7 cellular contexts compared by ENCODE assay signal in genomic region chr5:157511656-157512644, GRCh38. TPM values are rescaled to one million over a fixed set of nuclear protein-coding genes. Genes with fewer than 3 reads are reported as not detected.
DNase-seq lines count a peak whose midpoint lies in the region; ATAC-seq and TF ChIP-seq lines count a peak whose summit lies in the region.

No MANE protein-coding gene starts in this region.

- peak overlapping the region; percentile 64 to 93 for H3K27ac ChIP-seq in esophagus (ENCODE audit: low read depth in 2 of 2, low read length in 1 of 2)
- H3K27ac ChIP-seq in muscle layer of duodenum (ENCODE audit: low read length), result peak overlapping the region; percentile 78
- H3K27ac ChIP-seq in tibial nerve, result peak overlapping the region; percentile 52 to 73 (median 65)

- ATAC-seq in HG03457 (IDR thresholded peaks at IDR 0.05; ENCODE audit: unreplicated experiment) (no peak), GM19455 (IDR thresholded peaks at IDR 0.05; ENCODE audit: unreplicated experiment) (no peak)

- H3K36me3 ChIP-seq in esophagus (ENCODE audit: control insufficient read depth in 2 of 2, insufficient read depth in 2 of 2, low read length in 1 of 2) (no peaks in the 10 kb centered on the region), muscle layer of duodenum (ENCODE audit: control insufficient read depth in 1 of 2, insufficient read depth in 2 of 2, low read length in 2 of 2) (peaks cover 22 to 29% of the 10 kb centered on the region in 2 donors), tibial nerve (peaks cover 0 to 11% (median 0%) of the 10 kb centered on the region in 3 donors)

- H3K4me3 ChIP-seq in esophagus (ENCODE audit: low read depth in 1 of 2, low read length in 2 of 2) (no peak overlapping the region), muscle layer of duodenum (ENCODE audit: low read depth in 1 of 2, low read length in 2 of 2) (no peak overlapping the region), tibial nerve (no peak overlapping the region)

- TF ChIP-seq CTCF in tibial nerve (IDR thresholded peaks at IDR 0.05), result no peak

- DNase-seq in HS-27A (ENCODE audit: low read depth) (peak; percentile 73), T-helper 9 cell (peak; percentile 6), tibial nerve (ENCODE audit: low spot score in 2 of 2) (peak; percentile 92 to 97)

- peak; percentile 32 to 80 for TF ChIP-seq EP300 in tibial nerve (IDR thresholded peaks at IDR 0.05)

- 24 to 44% methylated on average over 9 of the region's 9 CpGs for WGBS in esophagus, 2 donors
- 10 to 14% methylated on average over 9 of the region's 9 CpGs for WGBS in tibial nerve, 2 donors

- no peaks in the 10 kb centered on the region for H3K9me3 ChIP-seq in esophagus (ENCODE audit: control insufficient read depth in 2 of 2, insufficient read depth in 1 of 2, low read depth in 1 of 2, low read length in 1 of 2)
- H3K9me3 ChIP-seq in muscle layer of duodenum (ENCODE audit: control insufficient read depth in 1 of 2, low read length in 2 of 2), result no peaks in the 10 kb centered on the region
- H3K9me3 ChIP-seq in tibial nerve, result no peaks in the 10 kb centered on the region

- H3K4me1 ChIP-seq in esophagus (ENCODE audit: control insufficient read depth in 2 of 2, insufficient read depth in 2 of 2, low read length in 1 of 2) (peaks cover 0 to 5% of the 10 kb centered on the region in 2 donors), muscle layer of duodenum (ENCODE audit: control insufficient read depth in 1 of 2, insufficient read depth in 2 of 2, low read length in 2 of 2) (peaks cover 12 to 32% of the 10 kb centered on the region in 2 donors), tibial nerve (peaks cover 0 to 75% (median 22%) of the 10 kb centered on the region in 4 donors)

- TF ChIP-seq POLR2A in tibial nerve (IDR thresholded peaks at IDR 0.05), result no peak

- no peaks in the 10 kb centered on the region for H3K27me3 ChIP-seq in esophagus (ENCODE audit: control insufficient read depth in 1 of 2, insufficient read depth in 2 of 2, low read length in 2 of 2)
- no peaks in the 10 kb centered on the region for H3K27me3 ChIP-seq in muscle layer of duodenum (ENCODE audit: low read depth, low read length)
- no peaks in the 10 kb centered on the region for H3K27me3 ChIP-seq in tibial nerve

RNA-seq across cellular contexts. Expression of gene NIPAL4, which starts 51.9 kb away (rescaled TPM):
- 10 to 100 TPM in 1 of 2 donors, 1 to 10 TPM in 1; 5.4 to 15.1 TPM for polyA plus RNA-seq in esophagus
- total RNA-seq in tibial nerve, result 1 to 10 TPM in 2 of 4 donors, under 1 TPM in 1, not detected in 1; 0.84 to 5.7 (median 2.4) TPM

Comparison
In these comparisons a context has a peak if more than half of its experiments do, and no peak if none do; other contexts are left out.
1. DNase-seq: peak in every context shown above with its lines; median percentile 94 in tibial nerve; 73 in HS-27A; 6 in T-helper 9 cell.